Comparison of ENCODE assay signal across 8 cellular contexts in genomic region chr16:56932588-56933265, GRCh38. TPM values are rescaled to one million over a fixed set of nuclear protein-coding genes. Genes with fewer than 3 reads are reported as not detected.
DNase-seq lines count a peak whose midpoint lies in the region; ATAC-seq and TF ChIP-seq lines count a peak whose summit lies in the region.

No MANE protein-coding gene starts in this region.

- no peak for ATAC-seq in GM18505 (IDR thresholded peaks at IDR 0.05; ENCODE audit: unreplicated experiment)
- peak in 3 of 4 experiments; percentile 0 to 9 (median 8) for ATAC-seq in T-cell (replicated peaks in 1 of 4)
- ATAC-seq in sciatic nerve, result peak; percentile 77
- no peak for ATAC-seq in GM21825 (IDR thresholded peaks at IDR 0.05; ENCODE audit: unreplicated experiment)

- in situ Hi-C loops in mammary epithelial cell (cut with MboI; ENCODE audit: low sequenced_read_pairs in 2 of 2), result loop anchor here in 1 of 2 donors (5.0 kb wide), 1 partner anchor 65 kb away; the partner anchor contains the start of gene SLC12A3

- H2AFZ ChIP-seq in mammary epithelial cell (ENCODE audit: low read depth, low read length), result peak overlapping the region; percentile 72

- peak overlapping the region; percentile 96 to 98 (median 98) for H3K4me3 Mint-ChIP-seq in T-cell

- no peaks in the 10 kb centered on the region for H3K9me3 Mint-ChIP-seq in T-cell

- intact Hi-C loops in mammary epithelial cell (cut with micrococcal nuclease) (loop anchor here (1.0 to 10.0 kb wide), 4 partner anchors 22 to 328 kb away; partner anchors contain the start of gene MT2A), sciatic nerve (cut with DNase I) (no loop called here)

- H3K4me2 ChIP-seq in mammary epithelial cell (ENCODE audit: insufficient read depth, low read depth, low read length), result peak overlapping the region; percentile 92

- peaks cover 41 to 52% (median 50%) of the 10 kb centered on the region in 3 donors for H3K4me1 Mint-ChIP-seq in T-cell

- H4K20me1 ChIP-seq in mammary epithelial cell (ENCODE audit: insufficient read depth, low read length), result peaks cover 8% of the 10 kb centered on the region

- TF ChIP-seq CTCF in AG04450 (IDR thresholded peaks at IDR 0.05; ENCODE audit: low read depth, low read length) (no peak), LNCaP clone FGC (IDR thresholded peaks at IDR 0.05; ENCODE audit: control insufficient read depth, extremely low read depth, insufficient read depth) (no peak), mammary epithelial cell (conservative IDR thresholded peaks at IDR 0.05 in 1 of 2, IDR thresholded peaks at IDR 0.05 in 1 of 2; ENCODE audit: extremely low read depth in 1 of 2, insufficient read depth in 1 of 2, low read depth in 1 of 2, low read length in 2 of 2) (no peak)

- CTCF ChIA-PET in AG04450 (lab: Charles Lee), result interaction anchor here (1.4 to 1.9 kb wide), 2 partner anchors 66 to 160 kb away, joined by 3 to 9 read pairs; partner anchors contain the start of gene CPNE2
- CTCF ChIA-PET in T-cell (lab: Charles Lee), result no interaction called here
- CTCF ChIA-PET in mammary epithelial cell (lab: Charles Lee; ENCODE audit: low non-redundant PET), result interaction anchor here (0.6 kb wide), 1 partner anchor 331 kb away, joined by 3 read pairs; no protein-coding TSS in a partner anchor

- POLR2A ChIA-PET in AG04450 (lab: Yijun Ruan, JAX), result interaction anchor here (0.6 to 3.3 kb wide), 8 partner anchors 10 to 107 kb away, joined by 3 to 25 read pairs (median 4); no protein-coding TSS in a partner anchor
- POLR2A ChIA-PET in T-cell (lab: Charles Lee), result interaction anchor here (0.6 to 1.7 kb wide), 5 partner anchors 9 to 191 kb away, joined by 3 to 6 read pairs (median 4); no protein-coding TSS in a partner anchor

- peaks cover 8% of the 10 kb centered on the region; the same call in 1 of the 2 replicates for H3K9me3 ChIP-seq in AG04450 (ENCODE audit: control insufficient read depth, insufficient read depth, low read length)
- H3K9me3 ChIP-seq in mammary epithelial cell (replicated peaks; ENCODE audit: insufficient read depth, low read length), result no peaks in the 10 kb centered on the region
- no peaks in the 10 kb centered on the region for H3K9me3 ChIP-seq in iPS-18a (ENCODE audit: control insufficient read depth, low read depth, low read length)

- H3K36me3 Mint-ChIP-seq in T-cell, result peaks cover 37% of the 10 kb centered on the region

- DNase-seq in AG04450 (ENCODE audit: low read depth, low spot score), result no peak
- peak; percentile 80 for DNase-seq in LNCaP clone FGC (ENCODE audit: low read depth)
- peak in 21 of 34 experiments; percentile 3 to 42 (median 15) for DNase-seq in T-cell
- peak; percentile 72 for DNase-seq in mammary epithelial cell
- DNase-seq in sciatic nerve (ENCODE audit: low spot score), result peak; percentile 83

- H3K4me3 ChIP-seq in AG04450 (ENCODE audit: low read depth, low read length) (peak overlapping the region; percentile 98), LNCaP clone FGC (ENCODE audit: low read depth, low read length) (peak overlapping the region; percentile 96), mammary epithelial cell (replicated peaks in 1 of 3; ENCODE audit: insufficient read depth in 1 of 3, low read depth in 2 of 3, low read length in 3 of 3) (peak overlapping the region; percentile 81 to 90 (median 85)), iPS-18a (ENCODE audit: low read length) (peak overlapping the region; percentile 86)

- peaks cover 26% of the 10 kb centered on the region for H3K36me3 ChIP-seq in mammary epithelial cell (ENCODE audit: insufficient read depth, low read length)
- H3K36me3 ChIP-seq in iPS-18a (ENCODE audit: control insufficient read depth, low read depth, low read length), result peaks cover 27% of the 10 kb centered on the region

- no peaks in the 10 kb centered on the region for H3K27me3 Mint-ChIP-seq in T-cell

- peak overlapping the region; percentile 97 to 98 for H3K27ac Mint-ChIP-seq in T-cell

- H3K27ac ChIP-seq in AG04450 (ENCODE audit: low read depth, low read length), result peak overlapping the region; percentile 81
- peak overlapping the region; percentile 77 for H3K27ac ChIP-seq in mammary epithelial cell (ENCODE audit: insufficient read depth, low read depth, low read length)
- H3K27ac ChIP-seq in iPS-18a (ENCODE audit: low read length), result peak overlapping the region; percentile 37

- peaks cover 17% of the 10 kb centered on the region for H3K4me1 ChIP-seq in mammary epithelial cell (ENCODE audit: insufficient read depth, low read length)
- H3K4me1 ChIP-seq in iPS-18a (ENCODE audit: control insufficient read depth, low read depth, low read length), result peaks cover 21% of the 10 kb centered on the region

- peaks cover 53% of the 10 kb centered on the region for H3K79me2 ChIP-seq in mammary epithelial cell (ENCODE audit: insufficient read depth, low read length)

- TF ChIP-seq POLR2A in GM18505 (IDR thresholded peaks at IDR 0.05; ENCODE audit: borderline replicate concordance, extremely low read depth, insufficient read depth, insufficient read length), result peak; percentile 59

- under 1% methylated on average over 25 of the region's 26 CpGs for WGBS in mammary epithelial cell (ENCODE audit: low coverage, missing lambda C conversion rate)

- H3K9ac ChIP-seq in mammary epithelial cell (ENCODE audit: insufficient read depth, low read length) (peak overlapping the region; percentile 87), iPS-18a (ENCODE audit: low read length) (peak overlapping the region; percentile 80)

- BruUV-seq in mammary epithelial cell (replicated peaks; lab: Mats Ljungman, UMichigan), result no TSS peak

- dilution Hi-C loops in mammary epithelial cell (cut with HindIII; ENCODE audit: low sequenced_read_pairs), result no loop called here

- no peaks in the 10 kb centered on the region for H3K27me3 ChIP-seq in AG04450 (ENCODE audit: control insufficient read depth, insufficient read depth, low read length)
- no peaks in the 10 kb centered on the region for H3K27me3 ChIP-seq in mammary epithelial cell (ENCODE audit: insufficient read depth, low read length)
- no peaks in the 10 kb centered on the region for H3K27me3 ChIP-seq in iPS-18a (ENCODE audit: control insufficient read depth, insufficient read depth, low read length)

RNA-seq across cellular contexts. Expression of gene HERPUD1, which starts 0.8 kb away (rescaled TPM):
- polyA plus RNA-seq in AG04450 (2011; rRNA removed) (207 and 215 TPM in 2 replicates), mammary epithelial cell (131 TPM)
- polyA minus RNA-seq in AG04450 (2011; rRNA and poly(A)+ RNA removed), result 243 and 282 TPM in 2 replicates
- total RNA-seq in T-cell (100 to 1,000 TPM; 149 to 185 (median 167) TPM), mammary epithelial cell (100 to 1,000 TPM; 166 to 239 TPM), sciatic nerve (150 TPM)
- 238 TPM for polyA minus RNA-seq in mammary epithelial cell

RNA-seq across cellular contexts. Expression of gene CETP, which starts 29.0 kb away (rescaled TPM):
- polyA plus RNA-seq in AG04450 (2011; rRNA removed) (0.09 and 0.17 TPM in 2 replicates), mammary epithelial cell (not detected)
- polyA minus RNA-seq in AG04450 (2011; rRNA and poly(A)+ RNA removed), result not detected in 2 replicates
- total RNA-seq in T-cell (under 1 TPM in 3 of 5 donors, not detected in 2; 0.18 to 0.25 (median 0.19) TPM), mammary epithelial cell (not detected), sciatic nerve (8.2 TPM)
- not detected for polyA minus RNA-seq in mammary epithelial cell

RNA-seq across cellular contexts. Expression of gene NLRC5, which starts 56.6 kb away (rescaled TPM):
- polyA plus RNA-seq in AG04450 (2011; rRNA removed) (9.2 and 13.1 TPM in 2 replicates), mammary epithelial cell (2.8 TPM)
- polyA minus RNA-seq in AG04450 (2011; rRNA and poly(A)+ RNA removed), result 37.2 and 38.1 TPM in 2 replicates
- total RNA-seq in T-cell (100 to 1,000 TPM; 390 to 711 (median 496) TPM), mammary epithelial cell (10 to 100 TPM in 1 of 2 donors, 1 to 10 TPM in 1; 2.7 to 10.2 TPM), sciatic nerve (60.1 TPM)
- polyA minus RNA-seq in mammary epithelial cell, result 12.4 TPM

Comparison
In these comparisons a context has a peak if more than half of its experiments do, and no peak if none do; other contexts are left out.
1. ATAC-seq: peak in T-cell (3 of 4) and sciatic nerve (single experiment); none in GM18505 (single experiment) and GM21825 (single experiment).
2. CTCF ChIA-PET loops: an anchor here in AG04450 (1.4 to 1.9 kb wide) and mammary epithelial cell (0.6 kb wide); none called in T-cell.
3. Peak in every context shown above with its lines, with median percentiles within 50 percentile points of each other: H3K27ac ChIP-seq and H3K4me3 ChIP-seq.